ENCODE assay signal across 9 cellular contexts in genomic region chr15:62758126-62758951, GRCh38.
DNase-seq lines count a peak whose midpoint lies in the region; ATAC-seq and TF ChIP-seq lines count a peak whose summit lies in the region.
"Had no signal": no experiment of that assay in that cellular context is flagged by ENCODE, and none has a peak within 500 bp of the region (broad histone marks: within the 10 kb centered on the region; RNA-seq: fewer than 3 reads in every experiment).

No MANE protein-coding gene starts in this region.

- no peak for TF ChIP-seq POLR2A in vagina (IDR thresholded peaks at IDR 0.05)

- H3K9me3 ChIP-seq in PC-9 (ENCODE audit: insufficient read depth, low read depth) (no peaks in the 10 kb centered on the region), esophagus (ENCODE audit: control insufficient read depth in 2 of 2, insufficient read depth in 1 of 2, low read depth in 1 of 2, low read length in 1 of 2) (no peaks in the 10 kb centered on the region), mesodermal cell (ENCODE audit: control insufficient read depth, low read length) (no peaks in the 10 kb centered on the region), vagina (no peaks in the 10 kb centered on the region)
- H3K9me3 ChIP-seq: spleen had no signal

- peak overlapping the region; percentile 63 for H3K4me2 ChIP-seq in PC-9

- TF ChIP-seq CTCF in PC-9 (conservative IDR thresholded peaks at IDR 0.05) (no peak), vagina (IDR thresholded peaks at IDR 0.05) (no peak)

- ATAC-seq in HG02571 (IDR thresholded peaks at IDR 0.05; ENCODE audit: unreplicated experiment) = no peak

- no peaks in the 10 kb centered on the region for H3K27me3 ChIP-seq in PC-9 (ENCODE audit: insufficient read depth, low read depth)
- no peaks in the 10 kb centered on the region for H3K27me3 ChIP-seq in esophagus (ENCODE audit: control insufficient read depth in 1 of 2, insufficient read depth in 2 of 2, low read length in 2 of 2)
- no peaks in the 10 kb centered on the region for H3K27me3 ChIP-seq in vagina
- H3K27me3 ChIP-seq: spleen had no signal

- H4K20me1 ChIP-seq in PC-9 (ENCODE audit: insufficient read depth) = no peaks in the 10 kb centered on the region

- CTCF ChIA-PET in PC-9 (lab: Charles Lee) = interaction anchor here (0.6 to 0.7 kb wide), 2 partner anchors 289 to 504 kb away, joined by 3 to 5 read pairs; no protein-coding TSS in a partner anchor

- BruUV-seq in PC-9 (replicated peaks; lab: Mats Ljungman, UMichigan) = no TSS peak

- DNase-seq in PC-9 (peak; percentile 34 to 78), vagina (ENCODE audit: extremely low spot score in 2 of 2) (no peak), D341Med (ENCODE audit: low spot score) (no peak)
- DNase-seq in stimulated activated CD4-positive, alpha-beta T cell treated with anti-CD3 and anti-CD28 coated beads, Interleukin-12 subunit alpha, Interleukin-12 subunit beta, amount 100 ng/mL, for 4 hours = no peak
- DNase-seq: activated gamma-delta T cell, spleen had no signal

- H3F3A ChIP-seq in PC-9 (ENCODE audit: insufficient read depth, low read depth) = peaks cover 38% of the 10 kb centered on the region

- POLR2A ChIA-PET in PC-9 (lab: Charles Lee; ENCODE audit: unreplicated experiment) = interaction anchor here (0.6 to 0.7 kb wide), 2 partner anchors 286 to 366 kb away, joined by 3 to 4 read pairs; no protein-coding TSS in a partner anchor

- H3K9me2 ChIP-seq in PC-9 (ENCODE audit: insufficient read depth) = no peaks in the 10 kb centered on the region

- H3K4me3 ChIP-seq in PC-9 (peak overlapping the region; percentile 20; the same call in 1 of the 2 replicates), esophagus (ENCODE audit: low read depth in 1 of 2, low read length in 2 of 2) (no peak overlapping the region), mesodermal cell (ENCODE audit: extremely low read depth, insufficient read depth, low read length, poor library complexity, severe bottlenecking) (no peak overlapping the region), vagina (no peak overlapping the region)
- H3K4me3 ChIP-seq: spleen had no signal

- no peaks in the 10 kb centered on the region for H3K79me2 ChIP-seq in PC-9 (ENCODE audit: low read depth)

- intact Hi-C loops in PC-9 (cut with micrococcal nuclease; ENCODE audit: unreplicated experiment) (loop anchor here (5.0 kb wide), 1 partner anchor 366 kb away; the partner anchor contains the start of gene TLN2), vagina (cut with DNase I) (no loop called here)

- peak overlapping the region; percentile 66 for H3K27ac ChIP-seq in PC-9
- H3K27ac ChIP-seq in esophagus (ENCODE audit: low read depth in 2 of 2, low read length in 1 of 2) = peak overlapping the region; percentile 40 to 66
- peak overlapping the region; percentile 50 for H3K27ac ChIP-seq in mesodermal cell (ENCODE audit: low read depth, low read length, severe bottlenecking)
- peak overlapping the region; percentile 63 for H3K27ac ChIP-seq in vagina

- 30 to 37% methylated on average over 11 of the region's 11 CpGs for WGBS in esophagus, 2 donors
- WGBS in mesodermal cell (ENCODE audit: insufficient coverage in 2 of 2), 2 experiments = 38 to 57% methylated on average over 6 of the region's 11 CpGs

- H2AFZ ChIP-seq in PC-9 = no peak overlapping the region

- no peaks in the 10 kb centered on the region for H3K36me3 ChIP-seq in PC-9 (ENCODE audit: low read depth)
- peaks cover 0 to 4% of the 10 kb centered on the region in 2 donors for H3K36me3 ChIP-seq in esophagus (ENCODE audit: control insufficient read depth in 2 of 2, insufficient read depth in 2 of 2, low read length in 1 of 2)
- H3K36me3 ChIP-seq in mesodermal cell (ENCODE audit: control insufficient read depth, insufficient read depth, low read length) = peaks cover 21% of the 10 kb centered on the region
- peaks cover 0 to 13% of the 10 kb centered on the region in 2 donors for H3K36me3 ChIP-seq in vagina

- H3K4me1 ChIP-seq in PC-9 (replicated peaks; ENCODE audit: insufficient read depth) (peaks cover 41% of the 10 kb centered on the region), esophagus (ENCODE audit: control insufficient read depth in 2 of 2, insufficient read depth in 2 of 2, low read length in 1 of 2) (peaks cover 0 to 2% of the 10 kb centered on the region in 2 donors), mesodermal cell (ENCODE audit: control insufficient read depth, insufficient read depth, low read length, poor library complexity, severe bottlenecking) (peaks cover 15% of the 10 kb centered on the region), vagina (peaks cover 24% of the 10 kb centered on the region)

Comparison
In these comparisons a context has a peak if more than half of its experiments do, and no peak if none do; other contexts are left out.
1. DNase-seq: peak in PC-9 (2 of 2); none in vagina (0 of 2), D341Med (single experiment) and stimulated activated CD4-positive, alpha-beta T cell treated with anti-CD3 and anti-CD28 coated beads, Interleukin-12 subunit alpha, Interleukin-12 subunit beta, amount 100 ng/mL, for 4 hours (single experiment).
2. Peak in every context shown above with its lines, with median percentiles within 50 percentile points of each other: H3K27ac ChIP-seq.